In genomic region chr17:74771319-74771914, GRCh38 we compare ENCODE assay signal across 12 cellular contexts. TPM values are rescaled to one million over a fixed set of nuclear protein-coding genes. Genes with fewer than 3 reads are reported as not detected.
"Had no signal": no experiment of that assay in that cellular context is flagged by ENCODE, and none has a peak within 500 bp of the region (broad histone marks: within the 10 kb centered on the region; RNA-seq: fewer than 3 reads in every experiment).

No MANE protein-coding gene starts in this region.

- H3K9me3 Mint-ChIP-seq: dendritic cell treated with granulocyte-macrophage colony-stimulating factor and Interleukin-4, amounts not matched to agents 40 ng/mL and 50 ng/mL, for 4 days; effector memory CD8-positive, alpha-beta T cell; naive B cell; type B pancreatic cell had no signal

- H3K27me3 Mint-ChIP-seq: activated naive CD8-positive, alpha-beta T cell; dendritic cell treated with granulocyte-macrophage colony-stimulating factor and Interleukin-4, amounts not matched to agents 40 ng/mL and 50 ng/mL, for 4 days; effector memory CD8-positive, alpha-beta T cell; naive B cell; progenitor cell of endocrine pancreas; type B pancreatic cell had no signal

- H3K4me3 Mint-ChIP-seq: activated naive CD8-positive, alpha-beta T cell; dendritic cell treated with granulocyte-macrophage colony-stimulating factor and Interleukin-4, amounts not matched to agents 40 ng/mL and 50 ng/mL, for 4 days had no signal

- H3K27ac Mint-ChIP-seq: dendritic cell treated with granulocyte-macrophage colony-stimulating factor and Interleukin-4, amounts not matched to agents 40 ng/mL and 50 ng/mL, for 4 days had no signal

- H3K4me3 ChIP-seq: heart left ventricle, right atrium auricular region, skin epidermis had no signal

- DNase-seq: brain microvascular endothelial cell had no signal

- H3K27me3 ChIP-seq: brain microvascular endothelial cell, heart left ventricle, right atrium auricular region had no signal

- H3K27ac ChIP-seq: brain microvascular endothelial cell, epithelial cell of prostate, heart left ventricle, right atrium auricular region had no signal

- H3K9me3 ChIP-seq: heart left ventricle, right atrium auricular region had no signal

RNA-seq across cellular contexts. Expression of gene CD300LF, which starts 58.7 kb away (rescaled TPM):
- total RNA-seq: lung microvascular endothelial cell, progenitor cell of endocrine pancreas had no signal
